ENCODE assay signal across 9 cellular contexts in genomic region chr5:170297589-170298462, GRCh38. TPM values are rescaled to one million over a fixed set of nuclear protein-coding genes. Genes with fewer than 3 reads are reported as not detected.
A peak's percentile ranks its signal among the peaks of the same experiment; 100 is the strongest.
DNase-seq lines count a peak whose midpoint lies in the region; ATAC-seq and TF ChIP-seq lines count a peak whose summit lies in the region.
"Had no signal": no experiment of that assay in that cellular context is flagged by ENCODE, and none has a peak within 500 bp of the region (broad histone marks: within the 10 kb centered on the region; RNA-seq: fewer than 3 reads in every experiment).

Gene LCP2 (minus strand): TSS chr5:170297777. CDS start chr5:170297611, 166 bp downstream.

- TF ChIP-seq CTCF in GM13976 (IDR thresholded peaks at IDR 0.05; ENCODE audit: borderline replicate concordance, control extremely low read depth, extremely low read depth, insufficient read depth, missing control alignments) (no peak), NB4 (IDR thresholded peaks at IDR 0.05; ENCODE audit: low read depth, low read length) (no peak)

- H3K36me3 ChIP-seq in muscle layer of duodenum (ENCODE audit: control insufficient read depth in 1 of 2, insufficient read depth in 2 of 2, low read length in 2 of 2): no peaks in the 10 kb centered on the region
- H3K36me3 ChIP-seq: cardiac muscle cell had no signal

- H3K4me3 Mint-ChIP-seq in activated naive CD8-positive, alpha-beta T cell treated with anti-CD3 and anti-CD28 coated beads for 36 hours: peak within 1 kb of the TSS; percentile 99

- peaks cover 45% of the 10 kb centered on the region for H3K36me3 Mint-ChIP-seq in activated naive CD8-positive, alpha-beta T cell treated with anti-CD3 and anti-CD28 coated beads for 36 hours

- peak within 1 kb of the TSS; percentile 88 for H3K27ac ChIP-seq in muscle layer of duodenum (ENCODE audit: low read length)
- H3K27ac ChIP-seq: cardiac muscle cell had no signal

- H3K9me3 Mint-ChIP-seq in activated naive CD8-positive, alpha-beta T cell treated with anti-CD3 and anti-CD28 coated beads for 36 hours: no peaks in the 10 kb centered on the region

- peak within 1 kb of the TSS; percentile 93 for H3K4me3 ChIP-seq in NB4 (ENCODE audit: low read depth, low read length)
- H3K4me3 ChIP-seq in muscle layer of duodenum (ENCODE audit: low read depth in 1 of 2, low read length in 2 of 2): peak within 1 kb of the TSS; percentile 56 to 57
- H3K4me3 ChIP-seq: cardiac muscle cell had no signal

- H3K27me3 ChIP-seq in muscle layer of duodenum (ENCODE audit: low read depth, low read length): no peaks in the 10 kb centered on the region
- H3K27me3 ChIP-seq: cardiac muscle cell had no signal

- in situ Hi-C loops in GM13976 (cut with MboI; ENCODE audit: low sequenced_read_pairs, unreplicated experiment): no loop called here

- peaks cover 62% of the 10 kb centered on the region for H3K4me1 Mint-ChIP-seq in activated naive CD8-positive, alpha-beta T cell treated with anti-CD3 and anti-CD28 coated beads for 36 hours

- ATAC-seq in GM21737 (IDR thresholded peaks at IDR 0.05; ENCODE audit: unreplicated experiment): peak; percentile 52

- no peak for TF ChIP-seq POLR2A in NB4 (IDR thresholded peaks at IDR 0.05; ENCODE audit: extremely low read depth, insufficient read length)

- peaks cover 0 to 5% of the 10 kb centered on the region in 2 donors for H3K4me1 ChIP-seq in muscle layer of duodenum (ENCODE audit: control insufficient read depth in 1 of 2, insufficient read depth in 2 of 2, low read length in 2 of 2)

- peak; percentile 54 for DNase-seq in GM13976 (ENCODE audit: low spot score)
- peak; percentile 75 for DNase-seq in NB4 (ENCODE audit: low read depth)
- peak; percentile 67 for DNase-seq in activated naive CD8-positive, alpha-beta T cell treated with anti-CD3 and anti-CD28 coated beads for 36 hours
- no peak for DNase-seq in NCI-H524 (lab: John Stamatoyannopoulos, UW)
- DNase-seq in putamen (ENCODE audit: low spot score): no peak
- DNase-seq in NCI-H510A (lab: John Stamatoyannopoulos, UW): no peak

- H3K27ac Mint-ChIP-seq in activated naive CD8-positive, alpha-beta T cell treated with anti-CD3 and anti-CD28 coated beads for 36 hours: peak within 1 kb of the TSS; percentile 99

- no peaks in the 10 kb centered on the region for H3K9me3 ChIP-seq in muscle layer of duodenum (ENCODE audit: control insufficient read depth in 1 of 2, low read length in 2 of 2)

- no peaks in the 10 kb centered on the region for H3K27me3 Mint-ChIP-seq in activated naive CD8-positive, alpha-beta T cell treated with anti-CD3 and anti-CD28 coated beads for 36 hours

RNA-seq across cellular contexts. Expression of gene LCP2, which starts in this region (rescaled TPM):
- total RNA-seq in activated naive CD8-positive, alpha-beta T cell treated with anti-CD3 and anti-CD28 coated beads for 36 hours: 100 to 1,000 TPM; 192 to 199 TPM
- total RNA-seq: cardiac muscle cell had no signal

Comparison
In these comparisons a context has a peak if more than half of its experiments do, and no peak if none do; other contexts are left out.
1. DNase-seq: peak in GM13976 (single experiment), NB4 (single experiment) and activated naive CD8-positive, alpha-beta T cell treated with anti-CD3 and anti-CD28 coated beads for 36 hours (single experiment); none in NCI-H524 (0 of 2), putamen (single experiment) and NCI-H510A (single experiment).